In the genomic region with DNA sequence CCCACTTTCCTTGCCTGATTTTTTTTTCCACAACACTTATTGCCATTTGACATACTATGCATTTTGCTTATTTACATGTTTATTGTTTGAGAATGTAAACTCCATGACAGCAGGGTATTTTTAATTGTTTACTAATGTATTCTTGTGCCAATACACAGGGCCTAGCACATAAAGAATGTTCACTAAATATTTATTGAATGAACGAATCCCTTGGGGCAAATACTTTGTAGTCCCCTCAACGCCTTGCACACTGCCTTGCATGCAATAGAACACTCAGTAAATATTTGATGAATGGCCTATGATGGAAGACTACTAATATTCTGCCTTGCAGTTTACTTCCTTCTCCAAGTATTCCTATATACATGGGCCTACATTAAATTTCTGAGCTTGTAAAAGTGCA, we compare ENCODE assay signal across 12 cellular contexts. TPM values are rescaled to one million over a fixed set of nuclear protein-coding genes. Genes with fewer than 3 reads are reported as not detected.
DNase-seq lines count a peak whose midpoint lies in the region; ATAC-seq and TF ChIP-seq lines count a peak whose summit lies in the region.
"Had no signal": no experiment of that assay in that cellular context is flagged by ENCODE, and none has a peak within 500 bp of the region (broad histone marks: within the 10 kb centered on the region; RNA-seq: fewer than 3 reads in every experiment).

No MANE protein-coding gene starts in this region.

- peaks cover 15% of the 10 kb centered on the region for H3K4me1 Mint-ChIP-seq in activated CD4-positive, alpha-beta T cell treated with anti-CD3 and anti-CD28 coated beads, Interleukin-2, amount 10 ng/mL, durations not matched to agents 24 days and 14 days
- peaks cover 26% of the 10 kb centered on the region for H3K4me1 Mint-ChIP-seq in neural progenitor cell

- POLR2A ChIA-PET in PC-3 (lab: Charles Lee; ENCODE audit: unreplicated experiment) = no interaction called here

- peaks cover 7% of the 10 kb centered on the region for H3F3A ChIP-seq in PC-3 (ENCODE audit: low read length, unreplicated experiment)
- no peaks in the 10 kb centered on the region for H3F3A ChIP-seq in neural progenitor cell (ENCODE audit: low read depth)

- TF ChIP-seq POLR2A in upper lobe of left lung (IDR thresholded peaks at IDR 0.05) = no peak

- CTCF ChIA-PET in PC-3 (lab: Charles Lee) = no interaction called here

- H4K20me1 ChIP-seq in PC-3 (ENCODE audit: low read length) (peaks cover 21% of the 10 kb centered on the region), neural progenitor cell (ENCODE audit: low read depth) (peaks cover 30% of the 10 kb centered on the region)

- no peak for TF ChIP-seq CTCF in PC-3 (conservative IDR thresholded peaks at IDR 0.05; ENCODE audit: low read depth, low read length)
- TF ChIP-seq CTCF in neural progenitor cell (IDR thresholded peaks at IDR 0.05) = no peak
- no peak for TF ChIP-seq CTCF in upper lobe of left lung (IDR thresholded peaks at IDR 0.05)

- no peaks in the 10 kb centered on the region for H3K9me2 ChIP-seq in PC-3 (replicated peaks; ENCODE audit: low read length)

- no TSS peak for BruUV-seq in PC-3 (replicated peaks; lab: Mats Ljungman, UMichigan)

- H3K4me2 ChIP-seq in PC-3 (ENCODE audit: low read length) (peak overlapping the region; percentile 88), neural progenitor cell (no peak overlapping the region)

- H3K4me3 ChIP-seq in PC-3 (ENCODE audit: low read length) (peak overlapping the region; percentile 89; the same call in 1 of the 2 replicates), neural progenitor cell (no peak overlapping the region), upper lobe of left lung (no peak overlapping the region)

- intact Hi-C loops in activated CD4-positive, alpha-beta T cell treated with anti-CD3 and anti-CD28 coated beads, Interleukin-2, amount 10 ng/mL, durations not matched to agents 24 days and 14 days (cut with micrococcal nuclease) = loop anchor here (5.0 to 10.0 kb wide), 2 partner anchors 90 to 632 kb away; no protein-coding TSS in a partner anchor
- intact Hi-C loops in PC-3 (cut with micrococcal nuclease) = no loop called here

- H3K9me3 Mint-ChIP-seq in activated CD4-positive, alpha-beta T cell treated with anti-CD3 and anti-CD28 coated beads, Interleukin-2, amount 10 ng/mL, durations not matched to agents 24 days and 14 days = no peaks in the 10 kb centered on the region
- H3K9me3 Mint-ChIP-seq in neural progenitor cell = peaks cover 7% of the 10 kb centered on the region
- H3K9me3 Mint-ChIP-seq: CD4-positive, alpha-beta memory T cell had no signal

- H3K36me3 ChIP-seq in PC-3 (ENCODE audit: low read depth, low read length) (no peaks in the 10 kb centered on the region), neural progenitor cell (no peaks in the 10 kb centered on the region), upper lobe of left lung (no peaks in the 10 kb centered on the region)

- no peak for TF ChIP-seq EP300 in upper lobe of left lung (IDR thresholded peaks at IDR 0.05)

- peak; percentile 15 for ATAC-seq in PC-3
- no peak for ATAC-seq in upper lobe of left lung (ENCODE audit: low FRiP score in 2 of 2)

- peaks cover 33% of the 10 kb centered on the region for H3K4me1 ChIP-seq in PC-3 (ENCODE audit: insufficient read depth, low read length)
- peaks cover 14% of the 10 kb centered on the region for H3K4me1 ChIP-seq in neural progenitor cell
- peaks cover 0 to 7% (median 2%) of the 10 kb centered on the region in 4 donors for H3K4me1 ChIP-seq in upper lobe of left lung

- peaks cover 2% of the 10 kb centered on the region for H3K36me3 Mint-ChIP-seq in activated CD4-positive, alpha-beta T cell treated with anti-CD3 and anti-CD28 coated beads, Interleukin-2, amount 10 ng/mL, durations not matched to agents 24 days and 14 days (ENCODE audit: low read depth)
- peaks cover 4% of the 10 kb centered on the region for H3K36me3 Mint-ChIP-seq in neural progenitor cell

- H3K27ac ChIP-seq in PC-3 (ENCODE audit: low read length) (peak overlapping the region; percentile 82), neural progenitor cell (no peak overlapping the region), upper lobe of left lung (no peak overlapping the region)

- no peaks in the 10 kb centered on the region for H3K9me3 ChIP-seq in PC-3 (ENCODE audit: low read length)
- no peaks in the 10 kb centered on the region for H3K9me3 ChIP-seq in neural progenitor cell (ENCODE audit: low read depth)
- no peaks in the 10 kb centered on the region for H3K9me3 ChIP-seq in upper lobe of left lung

- H3K79me2 ChIP-seq in PC-3 (ENCODE audit: low read length) (peaks cover 36% of the 10 kb centered on the region), neural progenitor cell (ENCODE audit: low read depth) (peaks cover 36% of the 10 kb centered on the region)

- H2AFZ ChIP-seq in PC-3 (ENCODE audit: low read length) = no peak overlapping the region
- H2AFZ ChIP-seq in neural progenitor cell (replicated peaks) = no peak overlapping the region

- WGBS in upper lobe of left lung, 2 donors = 56 to 64% methylated on average over 2 of the region's 2 CpGs

- no peaks in the 10 kb centered on the region for H3K27me3 ChIP-seq in PC-3 (ENCODE audit: low read length)
- H3K27me3 ChIP-seq in neural progenitor cell = no peaks in the 10 kb centered on the region
- H3K27me3 ChIP-seq in upper lobe of left lung = no peaks in the 10 kb centered on the region

- H3K27ac Mint-ChIP-seq in activated CD4-positive, alpha-beta T cell treated with anti-CD3 and anti-CD28 coated beads, Interleukin-2, amount 10 ng/mL, durations not matched to agents 24 days and 14 days = peak overlapping the region; percentile 16
- no peak overlapping the region for H3K27ac Mint-ChIP-seq in neural progenitor cell

- no peaks in the 10 kb centered on the region for H3K27me3 Mint-ChIP-seq in activated CD4-positive, alpha-beta T cell treated with anti-CD3 and anti-CD28 coated beads, Interleukin-2, amount 10 ng/mL, durations not matched to agents 24 days and 14 days
- H3K27me3 Mint-ChIP-seq in neural progenitor cell (ENCODE audit: insufficient read depth, low read depth) = no peaks in the 10 kb centered on the region
- H3K27me3 Mint-ChIP-seq: CD4-positive, alpha-beta memory T cell had no signal

- no peak overlapping the region for H3K9ac ChIP-seq in PC-3 (ENCODE audit: low read length)
- no peak overlapping the region for H3K9ac ChIP-seq in neural progenitor cell

- no peak overlapping the region for H3K4me3 Mint-ChIP-seq in activated CD4-positive, alpha-beta T cell treated with anti-CD3 and anti-CD28 coated beads, Interleukin-2, amount 10 ng/mL, durations not matched to agents 24 days and 14 days
- peak overlapping the region; percentile 3 for H3K4me3 Mint-ChIP-seq in neural progenitor cell

- DNase-seq in activated CD4-positive, alpha-beta T cell treated with anti-CD3 and anti-CD28 coated beads, Interleukin-2, amount 10 ng/mL, durations not matched to agents 24 days and 14 days = no peak
- DNase-seq in activated CD4-positive, alpha-beta T cell treated with anti-CD3 and anti-CD28 coated beads for 48 hours = no peak
- DNase-seq in EL (peak; percentile 38), PC-3 (peak; percentile 84), neural progenitor cell (ENCODE audit: low spot score) (no peak), NCI-H2227 treated with DMSO at 0.1 percent for 48 hours (lab: John Stamatoyannopoulos, UW) (no peak), upper lobe of left lung (no peak)
- DNase-seq: ACHN; CD4-positive, alpha-beta memory T cell; NCI-H1417; NCI-H2029 treated with DMSO at 0.1 percent for 48 hours; NCI-H774 had no signal

RNA-seq across cellular contexts. Expression of a gene that starts 1.4 kb away (rescaled TPM):
- total RNA-seq in activated CD4-positive, alpha-beta T cell treated with anti-CD3 and anti-CD28 coated beads, Interleukin-2, amount 10 ng/mL, durations not matched to agents 24 days and 14 days = 112 and 115 TPM in 2 replicates
- 57.0 and 70.8 TPM in 2 replicates for total RNA-seq in PC-3 (2014; rRNA removed)
- total RNA-seq in neural progenitor cell (ENCODE audit: low replicate concordance) = 177 and 264 TPM in 2 replicates
- total RNA-seq in upper lobe of left lung = 10 to 100 TPM; 10.5 to 32.7 (median 24.6) TPM

Comparison
In these comparisons a context has a peak if more than half of its experiments do, and no peak if none do; other contexts are left out.
1. DNase-seq: peak in EL (single experiment) and PC-3 (single experiment); none in activated CD4-positive, alpha-beta T cell treated with anti-CD3 and anti-CD28 coated beads, Interleukin-2, amount 10 ng/mL, durations not matched to agents 24 days and 14 days (single experiment), activated CD4-positive, alpha-beta T cell treated with anti-CD3 and anti-CD28 coated beads for 48 hours (single experiment), neural progenitor cell (single experiment), NCI-H2227 treated with DMSO at 0.1 percent for 48 hours (single experiment) and upper lobe of left lung (0 of 2).